ENCODE assay signal across 24 cellular contexts in the genomic region with DNA sequence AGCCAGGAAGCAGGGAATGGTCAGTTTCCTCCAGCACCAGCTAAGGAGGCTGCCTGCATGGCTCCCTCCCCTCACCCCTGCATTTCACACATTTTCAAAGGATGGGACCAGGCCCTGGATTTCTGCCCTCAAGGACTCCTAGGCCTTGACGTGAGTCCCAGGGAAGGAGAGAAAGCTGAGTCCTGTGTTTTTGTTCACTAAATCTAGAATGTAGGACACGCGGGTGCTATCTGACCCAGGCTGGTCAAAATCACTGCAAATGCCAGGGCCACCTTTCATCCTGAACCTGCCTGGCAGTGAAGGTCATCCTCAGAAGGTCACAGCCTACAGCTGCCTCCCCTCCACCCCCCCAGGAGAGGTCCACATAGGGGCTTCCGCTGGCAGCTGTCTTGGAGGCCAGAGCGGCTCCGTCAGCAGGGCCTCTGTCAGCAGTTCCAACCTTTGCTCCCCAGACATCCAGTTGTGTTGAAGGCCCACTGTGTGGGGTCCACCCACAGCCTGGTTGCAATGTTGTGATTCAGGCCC.
"Had no signal": no experiment of that assay in that cellular context is flagged by ENCODE, and none has a peak within 500 bp of the region (broad histone marks: within the 10 kb centered on the region; RNA-seq: fewer than 3 reads in every experiment).

No MANE protein-coding gene starts in this region.

- H3K9me3 ChIP-seq: heart right ventricle, left ventricle myocardium inferior, pancreas, psoas muscle, stomach, testis, thyroid gland, transverse colon, upper lobe of left lung had no signal

- H3K36me3 ChIP-seq: heart right ventricle, left ventricle myocardium inferior, neural progenitor cell, pancreas, stomach, thyroid gland, transverse colon, upper lobe of left lung had no signal

- H3K4me1 ChIP-seq: pancreas, psoas muscle, transverse colon had no signal

- ATAC-seq: heart right ventricle; natural killer cell; pancreas; psoas muscle; sciatic nerve; stimulated activated naive B cell treated with anti-CD40 and anti-IgM and Interleukin-4, amounts not matched to agents 10 μg/mL and 1 μg/mL and 100 μg/mL, for 72 hours; stimulated activated naive CD8-positive, alpha-beta T cell treated with anti-CD3 and anti-CD28 coated beads, Interleukin-15, Interleukin-2, amounts not matched to agents 100 U/mL and 50 U/mL, for 24 hours had no signal

- H3K9ac ChIP-seq: neural progenitor cell had no signal

- H3K79me2 ChIP-seq: hepatocyte had no signal

- H3K4me3 ChIP-seq: heart right ventricle, hepatocyte, left ventricle myocardium inferior, lung, neural progenitor cell, pancreas, psoas muscle, skin epidermis, stomach, testis, thyroid gland, transverse colon, upper lobe of left lung had no signal

- H3K27me3 ChIP-seq: heart right ventricle, hepatocyte, neural progenitor cell, pancreas, stomach, testis, thyroid gland, transverse colon, upper lobe of left lung had no signal

- DNase-seq: heart right ventricle; islet precursor cell; left ventricle myocardium inferior; naive B cell; natural killer cell; nephron progenitor cell; pancreas; psoas muscle; stimulated activated CD4-positive, alpha-beta T cell treated with anti-CD3 and anti-CD28 coated beads, Interleukin-12 subunit alpha, Interleukin-12 subunit beta, amount 100 ng/mL, for 4 hours; stimulated activated CD4-positive, alpha-beta T cell treated with anti-CD3 and anti-CD28 coated beads, Interleukin-15, amount 100 ng/mL, for 24 hours; stimulated activated CD4-positive, alpha-beta T cell treated with anti-CD3 and anti-CD28 coated beads, Interleukin-2, amount 100 ng/mL, for 24 hours; stimulated activated CD4-positive, alpha-beta T cell treated with anti-CD3 and anti-CD28 coated beads, Interleukin-4, amount 100 ng/mL, for 1 hour; stimulated activated naive B cell treated with anti-CD40 and anti-IgM and Interleukin-4, amounts not matched to agents 10 μg/mL and 1 μg/mL and 100 μg/mL, for 72 hours; stimulated activated naive CD8-positive, alpha-beta T cell treated with anti-CD3 and anti-CD28 coated beads, Interleukin-15, Interleukin-2, amounts not matched to agents 100 U/mL and 50 U/mL, for 24 hours; stomach; testis; thyroid gland; transverse colon; upper lobe of left lung had no signal

- H3K4me2 ChIP-seq: hepatocyte, neural progenitor cell had no signal

- H2AFZ ChIP-seq: hepatocyte, neural progenitor cell had no signal

- H3K27ac ChIP-seq: heart right ventricle, hepatocyte, left ventricle myocardium inferior, neural progenitor cell, pancreas, psoas muscle, skin epidermis, stomach, thyroid gland, transverse colon, upper lobe of left lung had no signal
